Comparison of ENCODE assay signal across 23 cellular contexts in the genomic region with DNA sequence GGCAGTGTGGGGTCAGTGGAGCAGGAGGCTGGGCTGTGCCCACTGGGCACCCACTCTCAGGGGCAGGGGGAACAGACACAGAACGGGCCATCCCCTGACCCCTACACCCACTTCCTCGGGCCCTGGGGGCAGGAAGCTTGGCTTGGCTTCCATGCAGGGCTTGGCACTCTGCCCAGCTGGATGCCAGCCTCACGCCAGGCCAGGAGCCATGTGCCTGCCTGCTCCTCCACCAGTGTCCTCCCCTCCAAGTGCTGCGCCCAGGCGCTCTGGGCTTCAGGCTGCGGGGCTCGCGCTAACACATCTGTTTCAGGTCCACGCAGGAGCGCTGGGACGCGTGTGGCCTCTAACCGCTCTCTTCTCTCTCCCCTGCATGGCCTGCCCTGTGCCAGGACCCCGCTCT. TPM values are rescaled to one million over a fixed set of nuclear protein-coding genes. Genes with fewer than 3 reads are reported as not detected.
DNase-seq lines count a peak whose midpoint lies in the region; ATAC-seq and TF ChIP-seq lines count a peak whose summit lies in the region.
"Had no signal": no experiment of that assay in that cellular context is flagged by ENCODE, and none has a peak within 500 bp of the region (broad histone marks: within the 10 kb centered on the region; RNA-seq: fewer than 3 reads in every experiment).

No MANE protein-coding gene starts in this region.

- H3K23ac ChIP-seq in trophoblast cell (ENCODE audit: low read length) = no peak overlapping the region

- H3K27ac ChIP-seq in SK-N-SH (ENCODE audit: low read depth in 2 of 2, low read length in 1 of 2) (no peak overlapping the region; a peak in 1 of 4 replicates), cardiac muscle cell (peak overlapping the region; percentile 100), trophoblast cell (ENCODE audit: low read depth, low read length) (no peak overlapping the region)
- H3K27ac ChIP-seq: body of pancreas, HL-60 had no signal

- no peak overlapping the region for H4K8ac ChIP-seq in trophoblast cell (ENCODE audit: low read depth, low read length)

- TF ChIP-seq RAD21 in SK-N-SH (IDR thresholded peaks at IDR 0.05; ENCODE audit: low read length) = no peak

- H3K4me1 ChIP-seq in SK-N-SH (ENCODE audit: control insufficient read depth in 1 of 2, insufficient read depth in 2 of 2, low read depth in 1 of 2, low read length in 1 of 2) = peaks cover 0 to 25% of the 10 kb centered on the region in 2 experiments; a peak in 1 of 4 replicates
- H3K4me1 ChIP-seq in cardiac muscle cell (ENCODE audit: low read depth) = peaks cover 85% of the 10 kb centered on the region
- H3K4me1 ChIP-seq in trophoblast cell (ENCODE audit: control insufficient read depth in 1 of 2, insufficient read depth in 2 of 2, low read length in 2 of 2) = peaks cover 0 to 3% of the 10 kb centered on the region in 2 experiments
- H3K4me1 ChIP-seq: body of pancreas had no signal

- H2AFZ ChIP-seq in SK-N-SH (ENCODE audit: low read depth) (no peak overlapping the region), trophoblast cell (ENCODE audit: insufficient read depth, low read length, poor library complexity) (no peak overlapping the region)

- ATAC-seq in HG03469 (IDR thresholded peaks at IDR 0.05; ENCODE audit: unreplicated experiment) = no peak
- no peak for ATAC-seq in HG02938 (IDR thresholded peaks at IDR 0.05; ENCODE audit: unreplicated experiment)
- ATAC-seq: body of pancreas, Panc1 had no signal

- no peak overlapping the region for H2BK120ac ChIP-seq in trophoblast cell (ENCODE audit: insufficient read depth, low read length, poor library complexity)

- H2BK5ac ChIP-seq in trophoblast cell (ENCODE audit: low read depth, low read length, poor library complexity) = no peak overlapping the region

- H2BK12ac ChIP-seq in trophoblast cell (ENCODE audit: low read length) = no peak overlapping the region

- H3K27me3 ChIP-seq in SK-N-SH (ENCODE audit: insufficient read depth) (no peaks in the 10 kb centered on the region), cardiac muscle cell (no peaks in the 10 kb centered on the region), trophoblast cell (ENCODE audit: insufficient read depth, low read length) (no peaks in the 10 kb centered on the region)
- H3K27me3 ChIP-seq: body of pancreas had no signal

- no peaks in the 10 kb centered on the region for H3K79me1 ChIP-seq in trophoblast cell (ENCODE audit: low read length)

- CTCF ChIA-PET in SK-N-SH (lab: Yijun Ruan, JAX) = interaction anchor here (0.5 to 1.8 kb wide), 6 partner anchors 9 to 280 kb away, joined by 3 to 6 read pairs (median 4); no protein-coding TSS in a partner anchor

- no peaks in the 10 kb centered on the region for H3F3A ChIP-seq in SK-N-SH (replicated peaks; ENCODE audit: insufficient read depth)

- TF ChIP-seq CTCF in SK-N-SH (IDR thresholded peaks at IDR 0.05) = no peak
- no peak for TF ChIP-seq CTCF in cardiac muscle cell (IDR thresholded peaks at IDR 0.05; ENCODE audit: low read depth, low read length)

- H4K91ac ChIP-seq in trophoblast cell (ENCODE audit: low read depth, low read length) = peak overlapping the region; percentile 7

- no peaks in the 10 kb centered on the region for H3K79me2 ChIP-seq in SK-N-SH (ENCODE audit: insufficient read depth)
- no peaks in the 10 kb centered on the region for H3K79me2 ChIP-seq in trophoblast cell (ENCODE audit: control insufficient read depth, insufficient read depth, low read length, poor library complexity)

- no peak overlapping the region for H3K14ac ChIP-seq in trophoblast cell (ENCODE audit: low read length)

- H3K9me2 ChIP-seq in SK-N-SH = no peaks in the 10 kb centered on the region

- H3K9me3 ChIP-seq in SK-N-SH (no peaks in the 10 kb centered on the region), cardiac muscle cell (ENCODE audit: low read depth) (no peaks in the 10 kb centered on the region), trophoblast cell (ENCODE audit: insufficient read depth, low read depth, low read length) (no peaks in the 10 kb centered on the region)
- H3K9me3 ChIP-seq: body of pancreas had no signal

- H4K20me1 ChIP-seq in SK-N-SH (ENCODE audit: insufficient read depth) = no peaks in the 10 kb centered on the region

- no peak overlapping the region for H3K4ac ChIP-seq in trophoblast cell (ENCODE audit: low read depth, low read length)

- WGBS in SK-N-SH (ENCODE audit: low lambda C conversion rate) = 77% methylated on average over 13 of the region's 14 CpGs
- WGBS in trophoblast cell (ENCODE audit: extremely low coverage, insufficient coverage, insufficient read length) = no CpG with 5 or more reads among the region's 14 CpGs

- POLR2A ChIA-PET in SK-N-SH (lab: Yijun Ruan, JAX) = no interaction called here

- DNase-seq in Ammon's horn (ENCODE audit: low spot score) = peak; percentile 58
- peak; percentile 78 for DNase-seq in SK-N-SH
- no peak for DNase-seq in cardiac muscle cell (ENCODE audit: low read depth in 1 of 2, low spot score in 1 of 2)
- no peak for DNase-seq in trophoblast cell
- no peak for DNase-seq in iPS-NIHi7 (ENCODE audit: extremely low spot score)
- DNase-seq in SKM-1 (lab: John Stamatoyannopoulos, UW; ENCODE audit: unreplicated experiment) = no peak
- DNase-seq: activated B cell treated with CpG ODN at 0.5 μM for 24 hours; activated effector memory CD4-positive, alpha-beta T cell treated with anti-CD3 and anti-CD28 coated beads, Interleukin-2, amount 50 U/mL, for 16 hours; effector CD8-positive, alpha-beta T cell; HFFc6; NCI-H1694; NCI-H524 treated with DMSO at 0.1 percent for 48 hours; T-helper 1 cell had no signal

- H3K4me2 ChIP-seq in SK-N-SH = no peak overlapping the region
- H3K4me2 ChIP-seq in trophoblast cell (ENCODE audit: low read length) = no peak overlapping the region

- TF ChIP-seq EP300 in SK-N-SH (IDR thresholded peaks at IDR 0.05; ENCODE audit: borderline replicate concordance in 1 of 2, low read depth in 1 of 2, low read length in 1 of 2) = no peak

- H3K9ac ChIP-seq in SK-N-SH (no peak overlapping the region), trophoblast cell (ENCODE audit: low read length) (no peak overlapping the region)

- H3K4me3 ChIP-seq in SK-N-SH (ENCODE audit: low read depth in 2 of 2, low read length in 1 of 2) = no peak overlapping the region
- H3K4me3 ChIP-seq in cardiac muscle cell = no peak overlapping the region
- no peak overlapping the region for H3K4me3 ChIP-seq in trophoblast cell (ENCODE audit: low read depth, low read length)
- H3K4me3 ChIP-seq: body of pancreas had no signal

- no peaks in the 10 kb centered on the region for H3K36me3 ChIP-seq in SK-N-SH (replicated peaks in 1 of 2; ENCODE audit: control insufficient read depth in 1 of 2, insufficient read depth in 2 of 2, low read length in 1 of 2)
- peaks cover 49% of the 10 kb centered on the region for H3K36me3 ChIP-seq in cardiac muscle cell
- no peaks in the 10 kb centered on the region for H3K36me3 ChIP-seq in trophoblast cell (ENCODE audit: control insufficient read depth in 1 of 2, insufficient read depth in 2 of 2, low read length in 2 of 2)

- no peak overlapping the region for H3K18ac ChIP-seq in trophoblast cell (ENCODE audit: low read length)

- H4K12ac ChIP-seq in trophoblast cell (ENCODE audit: low read depth, low read length) = no peak overlapping the region

- H2AK5ac ChIP-seq in trophoblast cell (ENCODE audit: low read length) = no peak overlapping the region

TF ChIP-seq in SK-N-SH, 30 proteins besides CTCF, POLR2A, EP300 and RAD21 (continues in another document):
- TF ChIP-seq, protein P1, sequence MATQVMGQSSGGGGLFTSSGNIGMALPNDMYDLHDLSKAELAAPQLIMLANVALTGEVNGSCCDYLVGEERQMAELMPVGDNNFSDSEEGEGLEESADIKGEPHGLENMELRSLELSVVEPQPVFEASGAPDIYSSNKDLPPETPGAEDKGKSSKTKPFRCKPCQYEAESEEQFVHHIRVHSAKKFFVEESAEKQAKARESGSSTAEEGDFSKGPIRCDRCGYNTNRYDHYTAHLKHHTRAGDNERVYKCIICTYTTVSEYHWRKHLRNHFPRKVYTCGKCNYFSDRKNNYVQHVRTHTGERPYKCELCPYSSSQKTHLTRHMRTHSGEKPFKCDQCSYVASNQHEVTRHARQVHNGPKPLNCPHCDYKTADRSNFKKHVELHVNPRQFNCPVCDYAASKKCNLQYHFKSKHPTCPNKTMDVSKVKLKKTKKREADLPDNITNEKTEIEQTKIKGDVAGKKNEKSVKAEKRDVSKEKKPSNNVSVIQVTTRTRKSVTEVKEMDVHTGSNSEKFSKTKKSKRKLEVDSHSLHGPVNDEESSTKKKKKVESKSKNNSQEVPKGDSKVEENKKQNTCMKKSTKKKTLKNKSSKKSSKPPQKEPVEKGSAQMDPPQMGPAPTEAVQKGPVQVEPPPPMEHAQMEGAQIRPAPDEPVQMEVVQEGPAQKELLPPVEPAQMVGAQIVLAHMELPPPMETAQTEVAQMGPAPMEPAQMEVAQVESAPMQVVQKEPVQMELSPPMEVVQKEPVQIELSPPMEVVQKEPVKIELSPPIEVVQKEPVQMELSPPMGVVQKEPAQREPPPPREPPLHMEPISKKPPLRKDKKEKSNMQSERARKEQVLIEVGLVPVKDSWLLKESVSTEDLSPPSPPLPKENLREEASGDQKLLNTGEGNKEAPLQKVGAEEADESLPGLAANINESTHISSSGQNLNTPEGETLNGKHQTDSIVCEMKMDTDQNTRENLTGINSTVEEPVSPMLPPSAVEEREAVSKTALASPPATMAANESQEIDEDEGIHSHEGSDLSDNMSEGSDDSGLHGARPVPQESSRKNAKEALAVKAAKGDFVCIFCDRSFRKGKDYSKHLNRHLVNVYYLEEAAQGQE (IDR thresholded peaks at IDR 0.05; ENCODE audit: low read depth, low read length) = no peak
- TF ChIP-seq, protein P2, sequence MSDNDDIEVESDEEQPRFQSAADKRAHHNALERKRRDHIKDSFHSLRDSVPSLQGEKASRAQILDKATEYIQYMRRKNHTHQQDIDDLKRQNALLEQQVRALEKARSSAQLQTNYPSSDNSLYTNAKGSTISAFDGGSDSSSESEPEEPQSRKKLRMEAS (IDR thresholded peaks at IDR 0.05; ENCODE audit: low read depth) = peak; percentile 26; the same call in 1 of the 2 replicates

RNA-seq across cellular contexts. Expression of a gene that starts 12.7 kb away (rescaled TPM):
- polyA plus RNA-seq in SK-N-SH (2012; rRNA removed) = 0.48 and 0.73 TPM in 2 replicates
- polyA plus RNA-seq in SK-N-SH (2012; cell fraction: cytosol; rRNA removed) = 0.26 and 0.38 TPM in 2 replicates
- polyA plus RNA-seq in SK-N-SH (2012; cell fraction: nucleus; rRNA removed) = 1.3 and 1.7 TPM in 2 replicates
- 202 and 213 TPM in 2 replicates for total RNA-seq in cardiac muscle cell
- 266 and 317 TPM in 2 replicates for polyA plus RNA-seq in cardiac muscle cell
- polyA plus RNA-seq in trophoblast cell (2013) = 0.11 and 0.24 TPM in 2 replicates
- total RNA-seq: activated B cell treated with CpG ODN at 0.5 μM for 24 hours, mononuclear cell had no signal

RNA-seq across cellular contexts. Expression of a gene that starts 26.7 kb away (rescaled TPM):
- polyA plus RNA-seq in SK-N-SH (2012; rRNA removed) = 0.03 TPM in 1 of 2 replicates, not detected in the other
- not detected in 2 replicates for polyA plus RNA-seq in SK-N-SH (2012; cell fraction: cytosol; rRNA removed)
- not detected in 2 replicates for polyA plus RNA-seq in SK-N-SH (2012; cell fraction: nucleus; rRNA removed)
- total RNA-seq in cardiac muscle cell = 0.18 TPM in 1 of 2 replicates, not detected in the other
- 0.24 TPM in 1 of 2 replicates, not detected in the other for polyA plus RNA-seq in cardiac muscle cell
- polyA plus RNA-seq in trophoblast cell (2013) = not detected in 2 replicates
- total RNA-seq: A673; activated B cell treated with CpG ODN at 0.5 μM for 24 hours; activated CD8-positive, alpha-beta memory T cell treated with anti-CD3 and anti-CD28 coated beads for 36 hours; body of pancreas; G401; HFFc6; mononuclear cell; osteocyte had no signal

Comparison
In these comparisons a context has a peak if more than half of its experiments do, and no peak if none do; other contexts are left out.
1. DNase-seq: peak in Ammon's horn (single experiment) and SK-N-SH (single experiment); none in cardiac muscle cell (0 of 2), trophoblast cell (0 of 2), iPS-NIHi7 (single experiment) and SKM-1 (single experiment).
2. RNA of a gene that starts 12.7 kb away (polyA plus RNA-seq): 266 to 317 TPM in cardiac muscle cell; 0.26 to 1.7 TPM in SK-N-SH; every median in the first group is over 10 times any median in the second.